14 cellular contexts compared by ENCODE assay signal in genomic region chr10:60086862-60087261, GRCh38.
A peak's percentile ranks its signal among the peaks of the same experiment; 100 is the strongest.
DNase-seq lines count a peak whose midpoint lies in the region; ATAC-seq, FAIRE-seq and TF ChIP-seq lines count a peak whose summit lies in the region.
"Had no signal": no experiment of that assay in that cellular context is flagged by ENCODE, and none has a peak within 500 bp of the region (broad histone marks: within the 10 kb centered on the region; RNA-seq: fewer than 3 reads in every experiment).

No MANE protein-coding gene starts in this region.

- WGBS in trophoblast cell (ENCODE audit: extremely low coverage, insufficient coverage, insufficient read length): no CpG with 5 or more reads among the region's 2 CpGs

- no peak overlapping the region for H3K18ac ChIP-seq in trophoblast cell (ENCODE audit: low read length)

- no peak overlapping the region for H4K8ac ChIP-seq in trophoblast cell (ENCODE audit: low read depth, low read length)

- no peak overlapping the region for H4K91ac ChIP-seq in trophoblast cell (ENCODE audit: low read depth, low read length)

- no peaks in the 10 kb centered on the region for H3K4me1 ChIP-seq in gastrocnemius medialis
- no peaks in the 10 kb centered on the region for H3K4me1 ChIP-seq in trophoblast cell (ENCODE audit: control insufficient read depth in 1 of 2, insufficient read depth in 2 of 2, low read length in 2 of 2)

- peaks cover 0 to 52% of the 10 kb centered on the region in 2 donors for H3K36me3 ChIP-seq in gastrocnemius medialis
- H3K36me3 ChIP-seq in trophoblast cell (ENCODE audit: control insufficient read depth in 1 of 2, insufficient read depth in 2 of 2, low read length in 2 of 2): peaks cover 5 to 9% of the 10 kb centered on the region in 2 experiments
- H3K36me3 ChIP-seq: prostate gland had no signal

- TF ChIP-seq POLR2A in gastrocnemius medialis (IDR thresholded peaks at IDR 0.05): no peak

- H2BK120ac ChIP-seq in trophoblast cell (ENCODE audit: insufficient read depth, low read length, poor library complexity): no peak overlapping the region

- ATAC-seq in GM21360 (IDR thresholded peaks at IDR 0.05; ENCODE audit: unreplicated experiment) (peak; percentile 86), HG02870 (IDR thresholded peaks at IDR 0.05; ENCODE audit: unreplicated experiment) (peak; percentile 89), HG03571 (IDR thresholded peaks at IDR 0.05; ENCODE audit: unreplicated experiment) (peak; percentile 65), gastrocnemius medialis (no peak)
- ATAC-seq: activated CD4-positive, alpha-beta T cell treated with anti-CD3 and anti-CD28 coated beads for 36 hours had no signal

- H3K79me2 ChIP-seq in trophoblast cell (ENCODE audit: control insufficient read depth, insufficient read depth, low read length, poor library complexity): no peaks in the 10 kb centered on the region

- H3K4ac ChIP-seq in trophoblast cell (ENCODE audit: low read depth, low read length): no peak overlapping the region

- no peak overlapping the region for H4K12ac ChIP-seq in trophoblast cell (ENCODE audit: low read depth, low read length)

- H3K27me3 ChIP-seq in gastrocnemius medialis (no peaks in the 10 kb centered on the region), trophoblast cell (ENCODE audit: insufficient read depth, low read length) (no peaks in the 10 kb centered on the region)

- H3K14ac ChIP-seq in trophoblast cell (ENCODE audit: low read length): no peak overlapping the region

- DNase-seq in GM18507 (ENCODE audit: extremely low spot score, insufficient read length, low read depth) (no peak), gastrocnemius medialis (no peak), trophoblast cell (no peak), NCI-H1436 treated with DMSO at 0.1 percent for 48 hours (lab: John Stamatoyannopoulos, UW) (no peak)
- no peak for DNase-seq in stimulated activated CD4-positive, alpha-beta T cell treated with anti-CD3 and anti-CD28 coated beads, Interleukin-2, amount 100 ng/mL, for 48 hours
- DNase-seq: activated CD4-positive, alpha-beta T cell treated with anti-CD3 and anti-CD28 coated beads for 36 hours; DMS79 treated with DMSO at 0.1 percent for 48 hours; effector CD4-positive, alpha-beta T cell; T-helper 1 cell had no signal

- in situ Hi-C loops in gastrocnemius medialis (cut with MboI; ENCODE audit: low sequenced_read_pairs in 4 of 4): loop anchor here in 2 of 4 donors (25.0 kb wide), 2 partner anchors 550 to 575 kb away; no protein-coding TSS in a partner anchor

- H3K4me3 ChIP-seq in gastrocnemius medialis: no peak overlapping the region
- H3K4me3 ChIP-seq in trophoblast cell (ENCODE audit: low read depth, low read length): no peak overlapping the region
- H3K4me3 ChIP-seq: prostate gland had no signal

- H2BK12ac ChIP-seq in trophoblast cell (ENCODE audit: low read length): no peak overlapping the region

- H3K9me3 ChIP-seq in gastrocnemius medialis (no peaks in the 10 kb centered on the region), trophoblast cell (ENCODE audit: insufficient read depth, low read depth, low read length) (no peaks in the 10 kb centered on the region)
- H3K9me3 ChIP-seq: prostate gland had no signal

- H3K27ac ChIP-seq in gastrocnemius medialis (no peak overlapping the region), trophoblast cell (ENCODE audit: low read depth, low read length) (no peak overlapping the region)
- H3K27ac ChIP-seq: HL-60, prostate gland had no signal

- H2AK5ac ChIP-seq in trophoblast cell (ENCODE audit: low read length): no peak overlapping the region

- H3K4me2 ChIP-seq in trophoblast cell (ENCODE audit: low read length): no peak overlapping the region

- TF ChIP-seq CTCF in gastrocnemius medialis (IDR thresholded peaks at IDR 0.05 in 4 of 5, conservative IDR thresholded peaks at IDR 0.05 in 1 of 5): no peak

- H2AFZ ChIP-seq in trophoblast cell (ENCODE audit: insufficient read depth, low read length, poor library complexity): no peak overlapping the region

- H3K23ac ChIP-seq in trophoblast cell (ENCODE audit: low read length): no peak overlapping the region

- peak; percentile 63 for FAIRE-seq in GM18507 (lab: Jason Lieb, UNC)

- no peaks in the 10 kb centered on the region for H3K79me1 ChIP-seq in trophoblast cell (ENCODE audit: low read length)

- H3K9ac ChIP-seq in trophoblast cell (ENCODE audit: low read length): no peak overlapping the region

- intact Hi-C loops in gastrocnemius medialis (cut with DNase I; ENCODE audit: low total_unique reads): no loop called here

- no peak overlapping the region for H2BK5ac ChIP-seq in trophoblast cell (ENCODE audit: low read depth, low read length, poor library complexity)

Comparison
In these comparisons a context has a peak if more than half of its experiments do, and no peak if none do; other contexts are left out.
1. ATAC-seq: peak in GM21360 (single experiment), HG02870 (single experiment) and HG03571 (single experiment); none in gastrocnemius medialis (0 of 2).